In genomic region chr12:95789126-95790024, GRCh38 we compare ENCODE assay signal across 2 cellular contexts.
TF ChIP-seq lines count a peak whose summit lies in the region.

No MANE protein-coding gene starts in this region.

TF ChIP-seq in GM23338, 12 proteins besides CTCF, POLR2A, EP300 and RAD21:
- TF ChIP-seq POLR2AphosphoS5 (IDR thresholded peaks at IDR 0.05; ENCODE audit: low read depth) (0 out of 2 replicates have a peak, but pooled peaks have one; percentile 16), STAT1 (IDR thresholded peaks at IDR 0.05; ENCODE audit: unreplicated experiment) (no peak), EZH2 (IDR thresholded peaks at IDR 0.05; ENCODE audit: low read depth, unreplicated experiment) (peak; percentile 71)

TF ChIP-seq in H1, 55 proteins besides CTCF, POLR2A, EP300 and RAD21:
- TF ChIP-seq SIX5 (IDR thresholded peaks at IDR 0.05; ENCODE audit: low read depth, low read length) (no peak), NANOG (IDR thresholded peaks at IDR 0.05; ENCODE audit: insufficient read depth, low read depth, low read length, poor library complexity, severe bottlenecking) (no peak), TCF12 (IDR thresholded peaks at IDR 0.05; ENCODE audit: low read depth, low read length) (no peak), HDAC6 (IDR thresholded peaks at IDR 0.05; ENCODE audit: low read depth, low read length) (no peak), MAX (IDR thresholded peaks at IDR 0.05) (peak; percentile 59; the same call in 1 of the 2 replicates), EZH2 (IDR thresholded peaks at IDR 0.05; ENCODE audit: low read depth, low read length, severe bottlenecking) (peak; percentile 84), KDM4A (IDR thresholded peaks at IDR 0.05; ENCODE audit: low read depth, low read length, severe bottlenecking) (peak; percentile 55), RBBP5 (IDR thresholded peaks at IDR 0.05; ENCODE audit: borderline replicate concordance, low read depth, low read length) (peak; percentile 24; the same call in 1 of the 2 replicates), SUZ12 (IDR thresholded peaks at IDR 0.05; ENCODE audit: low read length) (peak; percentile 61; the same call in 1 of the 2 replicates), CHD1 (IDR thresholded peaks at IDR 0.05; ENCODE audit: low read depth, low read length) (no peak), RNF2 (IDR thresholded peaks at IDR 0.05; ENCODE audit: borderline replicate concordance, low read depth, low read length, missing control alignments, poor library complexity, severe bottlenecking) (peak; percentile 40), ASH2L (IDR thresholded peaks at IDR 0.05; ENCODE audit: low read length) (peak; percentile 77)
- TF ChIP-seq, protein P1, sequence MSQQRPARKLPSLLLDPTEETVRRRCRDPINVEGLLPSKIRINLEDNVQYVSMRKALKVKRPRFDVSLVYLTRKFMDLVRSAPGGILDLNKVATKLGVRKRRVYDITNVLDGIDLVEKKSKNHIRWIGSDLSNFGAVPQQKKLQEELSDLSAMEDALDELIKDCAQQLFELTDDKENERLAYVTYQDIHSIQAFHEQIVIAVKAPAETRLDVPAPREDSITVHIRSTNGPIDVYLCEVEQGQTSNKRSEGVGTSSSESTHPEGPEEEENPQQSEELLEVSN (IDR thresholded peaks at IDR 0.05): peak; percentile 46; the same call in 1 of the 2 replicates
TF ChIP-seq in H1: peak in this region for 8.
